8 cellular contexts compared by ENCODE assay signal in genomic region chr15:99312228-99312627, GRCh38.
"Had no signal": no experiment of that assay in that cellular context is flagged by ENCODE, and none has a peak within 500 bp of the region (broad histone marks: within the 10 kb centered on the region; RNA-seq: fewer than 3 reads in every experiment).

No MANE protein-coding gene starts in this region.

- H3K4me3 ChIP-seq: GM12878 had no signal

- FAIRE-seq: G401.6, GM12878, GM12891, GM12892, GM18507, GM19239 had no signal

- DNase-seq: GDM1, GF-D8 had no signal

- ATAC-seq: GM12878 had no signal
